In genomic region chr2:25617948-25618646, GRCh38 we compare ENCODE assay signal across 9 cellular contexts. TPM values are rescaled to one million over a fixed set of nuclear protein-coding genes. Genes with fewer than 3 reads are reported as not detected.
DNase-seq lines count a peak whose midpoint lies in the region; ATAC-seq and TF ChIP-seq lines count a peak whose summit lies in the region.
"Had no signal": no experiment of that assay in that cellular context is flagged by ENCODE, and none has a peak within 500 bp of the region (broad histone marks: within the 10 kb centered on the region; RNA-seq: fewer than 3 reads in every experiment).

No MANE protein-coding gene starts in this region.

- peak; percentile 82 for ATAC-seq in left lung
- ATAC-seq in naive thymus-derived CD8-positive, alpha-beta T cell = no peak

- peaks cover 0 to 55% (median 17%) of the 10 kb centered on the region in 3 donors for H3K36me3 Mint-ChIP-seq in naive thymus-derived CD8-positive, alpha-beta T cell
- peaks cover 2% of the 10 kb centered on the region for H3K36me3 Mint-ChIP-seq in activated naive CD4-positive, alpha-beta T cell treated with anti-CD3 and anti-CD28 coated beads for 36 hours (ENCODE audit: low read depth)

- H3K4me3 ChIP-seq in choroid plexus epithelial cell (ENCODE audit: low read depth, low read length) (peak overlapping the region; percentile 19), left lung (no peak overlapping the region), urinary bladder (ENCODE audit: low read depth, low read length) (no peak overlapping the region)

- H3K27me3 ChIP-seq in left lung = no peaks in the 10 kb centered on the region

- H3K4me1 ChIP-seq in left lung (peaks cover 0 to 8% of the 10 kb centered on the region in 2 donors), urinary bladder (ENCODE audit: insufficient read depth) (peaks cover 4% of the 10 kb centered on the region)

- H3K27ac ChIP-seq in left lung = peak overlapping the region; percentile 9 to 45
- peak overlapping the region; percentile 59 for H3K27ac ChIP-seq in urinary bladder (ENCODE audit: low read depth)

- H3K27ac Mint-ChIP-seq in naive thymus-derived CD8-positive, alpha-beta T cell = no peak overlapping the region
- H3K27ac Mint-ChIP-seq in activated naive CD4-positive, alpha-beta T cell treated with anti-CD3 and anti-CD28 coated beads for 36 hours = no peak overlapping the region

- peaks cover 0 to 7% (median under 1%) of the 10 kb centered on the region in 4 donors for H3K4me1 Mint-ChIP-seq in naive thymus-derived CD8-positive, alpha-beta T cell
- H3K4me1 Mint-ChIP-seq in activated naive CD4-positive, alpha-beta T cell treated with anti-CD3 and anti-CD28 coated beads for 36 hours (ENCODE audit: low read depth) = no peaks in the 10 kb centered on the region

- no peaks in the 10 kb centered on the region for H3K9me3 ChIP-seq in left lung

- WGBS in urinary bladder = 53% methylated on average over 7 of the region's 7 CpGs

- DNase-seq in LHCN-M2 (ENCODE audit: low read depth) (peak; percentile 85), choroid plexus epithelial cell (ENCODE audit: low read depth) (peak; percentile 91), left lung (no peak), GDM1 (lab: John Stamatoyannopoulos, UW) (no peak), GF-D8 (lab: John Stamatoyannopoulos, UW) (no peak)
- no peak for DNase-seq in naive thymus-derived CD8-positive, alpha-beta T cell
- DNase-seq in activated naive CD4-positive, alpha-beta T cell treated with anti-CD3 and anti-CD28 coated beads for 36 hours = no peak
- DNase-seq: activated naive CD4-positive, alpha-beta T cell treated with anti-CD3 and anti-CD28 coated beads, Interleukin-2, amount 50 U/mL, for 16 hours had no signal

- no peak overlapping the region for H3K4me3 Mint-ChIP-seq in naive thymus-derived CD8-positive, alpha-beta T cell
- no peak overlapping the region for H3K4me3 Mint-ChIP-seq in activated naive CD4-positive, alpha-beta T cell treated with anti-CD3 and anti-CD28 coated beads for 36 hours

- no peaks in the 10 kb centered on the region for H3K27me3 Mint-ChIP-seq in naive thymus-derived CD8-positive, alpha-beta T cell
- H3K27me3 Mint-ChIP-seq in activated naive CD4-positive, alpha-beta T cell treated with anti-CD3 and anti-CD28 coated beads for 36 hours (ENCODE audit: low read depth) = no peaks in the 10 kb centered on the region

- CTCF ChIA-PET in activated naive CD4-positive, alpha-beta T cell treated with anti-CD3 and anti-CD28 coated beads for 36 hours (lab: Charles Lee) = interaction anchor here (0.6 to 3.6 kb wide), 2 partner anchors 10 to 49 kb away, joined by 3 to 19 read pairs; no protein-coding TSS in a partner anchor

- POLR2A ChIA-PET in naive thymus-derived CD8-positive, alpha-beta T cell (lab: Charles Lee) = interaction anchor here (0.6 kb wide), 1 partner anchor 524 kb away, joined by 4 read pairs; no protein-coding TSS in a partner anchor

- intact Hi-C loops in left lung (cut with DNase I) = no loop called here
- intact Hi-C loops in activated naive CD4-positive, alpha-beta T cell treated with anti-CD3 and anti-CD28 coated beads for 36 hours (cut with micrococcal nuclease) = no loop called here

- TF ChIP-seq CTCF in choroid plexus epithelial cell (conservative IDR thresholded peaks at IDR 0.05; ENCODE audit: low read depth, low read length) (no peak), left lung (IDR thresholded peaks at IDR 0.05) (no peak)

- H3K9me3 Mint-ChIP-seq in naive thymus-derived CD8-positive, alpha-beta T cell = no peaks in the 10 kb centered on the region
- H3K9me3 Mint-ChIP-seq in activated naive CD4-positive, alpha-beta T cell treated with anti-CD3 and anti-CD28 coated beads for 36 hours = no peaks in the 10 kb centered on the region

- peaks cover 0 to 3% of the 10 kb centered on the region in 2 donors for H3K36me3 ChIP-seq in left lung
- no peaks in the 10 kb centered on the region for H3K36me3 ChIP-seq in urinary bladder (ENCODE audit: insufficient read depth)

RNA-seq across cellular contexts. Expression of gene DTNB, which starts 55.3 kb away (rescaled TPM):
- total RNA-seq in LHCN-M2 (2014; rRNA removed) = 6.7 and 11.3 TPM in 2 replicates
- polyA plus RNA-seq in LHCN-M2 (2012) = 6.2 TPM
- total RNA-seq in left lung = 10 to 100 TPM; 17.6 to 25.6 TPM
- total RNA-seq in urinary bladder = 14.0 TPM
- 5.4 TPM for polyA plus RNA-seq in urinary bladder
- 10 to 100 TPM; 31.5 to 41.5 TPM for total RNA-seq in naive thymus-derived CD8-positive, alpha-beta T cell
- 10 to 100 TPM; 16.3 to 18.4 (median 17.7) TPM for polyA plus RNA-seq in naive thymus-derived CD8-positive, alpha-beta T cell
- 10 to 100 TPM; 27.2 to 27.6 TPM for total RNA-seq in activated naive CD4-positive, alpha-beta T cell treated with anti-CD3 and anti-CD28 coated beads for 36 hours

Comparison
In these comparisons a context has a peak if more than half of its experiments do, and no peak if none do; other contexts are left out.
1. DNase-seq: peak in LHCN-M2 (single experiment) and choroid plexus epithelial cell (single experiment); none in left lung (0 of 2), GDM1 (single experiment), GF-D8 (single experiment), naive thymus-derived CD8-positive, alpha-beta T cell (0 of 10) and activated naive CD4-positive, alpha-beta T cell treated with anti-CD3 and anti-CD28 coated beads for 36 hours (single experiment).